In genomic region chr6:2196079-2196679, GRCh38 we compare ENCODE assay signal across 8 cellular contexts. TPM values are rescaled to one million over a fixed set of nuclear protein-coding genes. Genes with fewer than 3 reads are reported as not detected.
DNase-seq lines count a peak whose midpoint lies in the region; ATAC-seq, FAIRE-seq and TF ChIP-seq lines count a peak whose summit lies in the region.

No MANE protein-coding gene starts in this region.

- H3K4me1 ChIP-seq in Peyer's patch = no peaks in the 10 kb centered on the region
- peaks cover 0 to 9% of the 10 kb centered on the region in 2 donors for H3K4me1 ChIP-seq in left lung

- H3K36me3 Mint-ChIP-seq in chondrocyte (ENCODE audit: low read depth) = no peaks in the 10 kb centered on the region

- H3K27me3 Mint-ChIP-seq in chondrocyte (ENCODE audit: low read depth) = no peaks in the 10 kb centered on the region

- DNase-seq in stimulated activated CD4-positive, alpha-beta T cell treated with anti-CD3 and anti-CD28 coated beads, Interleukin-2, amount 100 ng/mL, for 48 hours = peak; percentile 22 to 28
- no peak for DNase-seq in stimulated activated CD4-positive, alpha-beta T cell treated with anti-CD3 and anti-CD28 coated beads, Interleukin-12 subunit alpha, Interleukin-12 subunit beta, amount 100 ng/mL, for 4 hours
- DNase-seq in KG1 (lab: John Stamatoyannopoulos, UW) (peak; percentile 53), Peyer's patch (peak in 2 of 3 donors; percentile 30 to 66), chondrocyte (ENCODE audit: low spot score) (no peak), left lung (no peak), urothelium cell line (ENCODE audit: low spot score) (peak; percentile 20)

- no peak for TF ChIP-seq POLR2A in Peyer's patch (IDR thresholded peaks at IDR 0.05)

- no peak overlapping the region for H3K27ac Mint-ChIP-seq in chondrocyte (ENCODE audit: unreplicated experiment)

- TF ChIP-seq CTCF in Peyer's patch (IDR thresholded peaks at IDR 0.05) (peak; percentile 51 to 92 (median 80)), chondrocyte (IDR thresholded peaks at IDR 0.05) (peak; percentile 95), left lung (IDR thresholded peaks at IDR 0.05) (peak; percentile 63 to 81)

- peaks cover 21% of the 10 kb centered on the region for H3K4me1 Mint-ChIP-seq in chondrocyte (ENCODE audit: low read depth)

- ATAC-seq in left lung (peak; percentile 94), HG02970 (IDR thresholded peaks at IDR 0.05; ENCODE audit: low FRiP score, unreplicated experiment) (no peak)

- no peak for FAIRE-seq in urothelium cell line (lab: Jason Lieb, UNC)

- H3K27me3 ChIP-seq in Peyer's patch = no peaks in the 10 kb centered on the region
- H3K27me3 ChIP-seq in left lung = no peaks in the 10 kb centered on the region

- H3K27ac ChIP-seq in Peyer's patch (no peak overlapping the region), left lung (no peak overlapping the region)

- no peak overlapping the region for H3K4me3 Mint-ChIP-seq in chondrocyte (ENCODE audit: unreplicated experiment)

- intact Hi-C loops in left lung (cut with DNase I) = loop anchor here in 1 of 2 donors (10.0 kb wide), 1 partner anchor 591 kb away; the partner anchor contains the start of gene FOXC1

- H3K9me3 Mint-ChIP-seq in chondrocyte (ENCODE audit: low read depth) = no peaks in the 10 kb centered on the region

- no peaks in the 10 kb centered on the region for H3K9me3 ChIP-seq in Peyer's patch
- no peaks in the 10 kb centered on the region for H3K9me3 ChIP-seq in left lung

- no peaks in the 10 kb centered on the region for H3K36me3 ChIP-seq in Peyer's patch
- no peaks in the 10 kb centered on the region for H3K36me3 ChIP-seq in left lung

- H3K4me3 ChIP-seq in Peyer's patch = no peak overlapping the region
- H3K4me3 ChIP-seq in left lung = no peak overlapping the region

RNA-seq across cellular contexts. Expression of gene GMDS, which starts 49.2 kb away (rescaled TPM):
- total RNA-seq in Peyer's patch = 100 to 1,000 TPM; 197 to 375 (median 215) TPM
- 34.0 to 35.6 TPM (median 34.3 TPM) in 3 replicates for total RNA-seq in chondrocyte
- total RNA-seq in left lung = 10 to 100 TPM; 16.5 to 23.5 TPM

Comparison
In these comparisons a context has a peak if more than half of its experiments do, and no peak if none do; other contexts are left out.
1. DNase-seq: peak in stimulated activated CD4-positive, alpha-beta T cell treated with anti-CD3 and anti-CD28 coated beads, Interleukin-2, amount 100 ng/mL, for 48 hours (2 of 2), KG1 (single experiment), Peyer's patch (2 of 3) and urothelium cell line (single experiment); none in stimulated activated CD4-positive, alpha-beta T cell treated with anti-CD3 and anti-CD28 coated beads, Interleukin-12 subunit alpha, Interleukin-12 subunit beta, amount 100 ng/mL, for 4 hours (single experiment), chondrocyte (single experiment) and left lung (0 of 2).
2. Peak in every context shown above with its lines, with median percentiles within 50 percentile points of each other: CTCF ChIP-seq.